17 cellular contexts compared by ENCODE assay signal in the genomic region with DNA sequence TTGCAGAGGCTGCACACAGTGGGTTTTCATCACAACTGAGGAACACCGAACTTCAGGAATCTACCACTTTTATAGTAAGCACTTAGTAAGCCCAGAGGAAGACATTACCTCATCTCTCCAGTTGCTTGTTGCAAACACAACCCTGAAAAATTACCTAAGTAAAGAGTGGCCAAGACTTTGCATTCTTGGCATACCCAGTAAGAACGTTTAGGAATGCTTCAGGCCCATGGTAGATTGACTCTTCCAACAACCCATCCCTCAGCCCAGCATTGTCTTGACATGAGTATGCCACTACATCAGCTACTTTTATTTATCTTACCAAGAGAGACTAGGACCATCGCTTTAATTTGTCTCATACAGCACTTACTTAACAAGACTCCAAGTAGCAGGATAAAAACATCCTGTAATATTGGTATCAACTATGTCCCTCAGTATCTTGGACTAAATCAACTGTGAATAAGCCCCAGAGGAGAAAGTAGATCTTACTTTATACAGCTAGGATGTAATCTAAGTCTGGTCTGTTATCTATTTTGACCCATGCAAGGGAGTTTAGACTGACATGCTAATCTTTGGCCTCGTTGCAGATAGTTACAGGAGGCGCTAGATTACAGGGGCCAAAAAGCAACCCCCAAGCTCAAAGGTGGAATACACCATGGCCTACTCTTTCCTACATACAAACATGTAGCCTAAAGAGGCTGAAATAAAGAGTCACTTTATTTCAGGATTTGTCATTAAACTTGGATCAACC.
DNase-seq lines count a peak whose midpoint lies in the region; ATAC-seq and TF ChIP-seq lines count a peak whose summit lies in the region.
"Had no signal": no experiment of that assay in that cellular context is flagged by ENCODE, and none has a peak within 500 bp of the region (broad histone marks: within the 10 kb centered on the region; RNA-seq: fewer than 3 reads in every experiment).

No MANE protein-coding gene starts in this region.

- no peak overlapping the region for H3K4ac ChIP-seq in mesendoderm (ENCODE audit: low read depth, low read length)

- no peak overlapping the region for H4K8ac ChIP-seq in mesendoderm (ENCODE audit: low read depth, low read length)

- no CpG with 5 or more reads among the region's 5 CpGs for WGBS in mesendoderm (ENCODE audit: extremely low coverage, insufficient coverage, low lambda C conversion rate)

- H3K27me3 ChIP-seq in BJ (ENCODE audit: control insufficient read depth, insufficient read depth, low read length) (no peaks in the 10 kb centered on the region), MG63 (no peaks in the 10 kb centered on the region), mesendoderm (ENCODE audit: insufficient read depth, low read length, poor library complexity) (no peaks in the 10 kb centered on the region)
- H3K27me3 ChIP-seq: colonic mucosa, esophagus muscularis mucosa, pancreas, Peyer's patch had no signal

- H3K56ac ChIP-seq in mesendoderm (ENCODE audit: low read length): no peak overlapping the region

- no peaks in the 10 kb centered on the region for H3K79me2 ChIP-seq in mesendoderm (ENCODE audit: control insufficient read depth, insufficient read depth, low read length)

- no peaks in the 10 kb centered on the region for H3K36me3 ChIP-seq in BJ (ENCODE audit: control insufficient read depth, insufficient read depth, low read length)
- H3K36me3 ChIP-seq in MG63: no peaks in the 10 kb centered on the region
- H3K36me3 ChIP-seq in mesendoderm (ENCODE audit: control insufficient read depth, insufficient read depth, low read length): no peaks in the 10 kb centered on the region
- H3K36me3 ChIP-seq: colonic mucosa, pancreas, Peyer's patch had no signal

- POLR2A ChIA-PET in BJ (lab: Charles Lee): no interaction called here

- ATAC-seq in GM21723 (IDR thresholded peaks at IDR 0.05; ENCODE audit: unreplicated experiment): no peak
- ATAC-seq: activated CD4-positive, alpha-beta T cell treated with anti-CD3 and anti-CD28 coated beads for 36 hours; pancreas had no signal

- peaks cover 6% of the 10 kb centered on the region for H3K4me1 ChIP-seq in mesendoderm (ENCODE audit: control insufficient read depth, low read depth, low read length)
- H3K4me1 ChIP-seq: colonic mucosa, pancreas, Peyer's patch had no signal

- no peak overlapping the region for H3K27ac ChIP-seq in mesendoderm (ENCODE audit: low read depth, low read length)
- H3K27ac ChIP-seq: colonic mucosa, esophagus muscularis mucosa, pancreas, Peyer's patch had no signal

- H3K18ac ChIP-seq in mesendoderm (ENCODE audit: low read length): peak overlapping the region; percentile 80

- H3K79me1 ChIP-seq in mesendoderm (ENCODE audit: low read length): no peaks in the 10 kb centered on the region

- H3K9me3 ChIP-seq in MG63: no peaks in the 10 kb centered on the region
- H3K9me3 ChIP-seq: colonic mucosa, esophagus muscularis mucosa, pancreas, Peyer's patch had no signal

- no peak overlapping the region for H2BK120ac ChIP-seq in mesendoderm (ENCODE audit: low read depth, low read length)

- H3K9ac ChIP-seq in mesendoderm (ENCODE audit: low read length): no peak overlapping the region

- DNase-seq in BJ (ENCODE audit: low read depth): peak; percentile 31
- peak; percentile 36 for DNase-seq in MG63
- peak; percentile 51 for DNase-seq in dedifferentiated amniotic fluid mesenchymal stem cell (ENCODE audit: extremely low spot score)
- peak; percentile 94 for DNase-seq in mesendoderm
- DNase-seq in germinal center (ENCODE audit: low spot score): no peak
- DNase-seq in NK-92 treated with Interleukin-12 subunit alpha and Interleukin-12 subunit beta, amount 100 ng/mL, for 24 hours (lab: John Stamatoyannopoulos, UW): no peak
- DNase-seq in activated CD8-positive, alpha-beta memory T cell treated with anti-CD3 and anti-CD28 coated beads, Interleukin-2, amount 50 U/mL, for 48 hours: no peak
- DNase-seq: activated CD4-positive, alpha-beta T cell treated with anti-CD3 and anti-CD28 coated beads for 36 hours; activated naive CD8-positive, alpha-beta T cell treated with anti-CD3 and anti-CD28 coated beads, Interleukin-2, amount 10 ng/mL, durations not matched to agents 7 days and 5 days; colonic mucosa; midbrain; NCI-H1436 treated with DMSO at 0.1 percent for 48 hours; NCI-H524 treated with DMSO at 0.1 percent for 48 hours; pancreas; Peyer's patch had no signal

- H3K23ac ChIP-seq in mesendoderm (ENCODE audit: low read length): no peak overlapping the region

- no peak for TF ChIP-seq CTCF in BJ (IDR thresholded peaks at IDR 0.05; ENCODE audit: insufficient read depth, low read depth, low read length)

- no peak overlapping the region for H3K4me2 ChIP-seq in mesendoderm (ENCODE audit: low read length)

- H3K4me3 ChIP-seq in BJ (ENCODE audit: low read depth, low read length) (no peak overlapping the region), MG63 (no peak overlapping the region), mesendoderm (ENCODE audit: low read length) (no peak overlapping the region)
- H3K4me3 ChIP-seq: colonic mucosa, esophagus muscularis mucosa, pancreas, Peyer's patch had no signal

- CTCF ChIA-PET in BJ (lab: Yijun Ruan, JAX): interaction anchor here (1.0 to 1.3 kb wide), 2 partner anchors 13 to 384 kb away, joined by 4 read pairs; no protein-coding TSS in a partner anchor

- peak overlapping the region; percentile 2 for H2AK5ac ChIP-seq in mesendoderm (ENCODE audit: low read length)

- H2BK15ac ChIP-seq in mesendoderm (replicated peaks; ENCODE audit: low read depth): no peak overlapping the region

- H4K5ac ChIP-seq in mesendoderm (ENCODE audit: low read length): no peak overlapping the region

- no peak overlapping the region for H2BK5ac ChIP-seq in mesendoderm (ENCODE audit: low read length)

Comparison
In these comparisons a context has a peak if more than half of its experiments do, and no peak if none do; other contexts are left out.
1. DNase-seq: peak in BJ (single experiment), MG63 (single experiment), dedifferentiated amniotic fluid mesenchymal stem cell (single experiment) and mesendoderm (single experiment); none in germinal center (single experiment), NK-92 treated with Interleukin-12 subunit alpha and Interleukin-12 subunit beta, amount 100 ng/mL, for 24 hours (single experiment) and activated CD8-positive, alpha-beta memory T cell treated with anti-CD3 and anti-CD28 coated beads, Interleukin-2, amount 50 U/mL, for 48 hours (single experiment).